33 cellular contexts compared by ENCODE assay signal in genomic region chr4:25043548-25043947, GRCh38. TPM values are rescaled to one million over a fixed set of nuclear protein-coding genes. Genes with fewer than 3 reads are reported as not detected.
"Had no signal": no experiment of that assay in that cellular context is flagged by ENCODE, and none has a peak within 500 bp of the region (broad histone marks: within the 10 kb centered on the region; RNA-seq: fewer than 3 reads in every experiment).

No MANE protein-coding gene starts in this region.

- H3K27me3 ChIP-seq: adrenal gland, Peyer's patch had no signal

- ATAC-seq: activated CD4-positive, CD25-positive, alpha-beta regulatory T cell treated with anti-CD3 and anti-CD28 coated beads, Interleukin-2, amount 50 U/mL, for 24 hours; activated naive CD4-positive, alpha-beta T cell treated with anti-CD3 and anti-CD28 coated beads, Interleukin-2, amount 50 U/mL, for 72 hours; activated T-cell treated with anti-CD3 and anti-CD28 coated beads, Interleukin-2, amount 50 U/mL, for 4 hours; K562; PC-3; WTC11 had no signal

- H3K4me1 ChIP-seq: adrenal gland, Peyer's patch had no signal

- DNase-seq: activated CD4-positive, alpha-beta memory T cell treated with anti-CD3 and anti-CD28 coated beads for 36 hours; activated CD4-positive, alpha-beta T cell treated with anti-CD3 and anti-CD28 coated beads for 4 hours; activated CD4-positive, alpha-beta T cell treated with anti-CD3 and anti-CD28 coated beads, Interleukin-2, amount 50 U/mL, for 1 hour; activated CD8-positive, alpha-beta memory T cell treated with anti-CD3 and anti-CD28 coated beads, Interleukin-2, amount 50 U/mL, for 4 hours; activated gamma-delta T cell treated with Interleukin-2 at 50 U/mL for 16 hours; activated naive CD4-positive, alpha-beta T cell treated with anti-CD3 and anti-CD28 coated beads for 36 hours; activated T-cell treated with anti-CD3 and anti-CD28 coated beads for 4 hours; activated T-cell treated with anti-CD3 and anti-CD28 coated beads, Interleukin-2, amount 50 U/mL, for 4 hours; adrenal gland; central memory CD4-positive, alpha-beta T cell; IMR-90; NCI-H1092 treated with DMSO at 0.1 percent for 48 hours; NCI-H1417; NCI-H187 treated with DMSO at 0.1 percent for 48 hours; NCI-H2081; NCI-H2171 treated with DMSO at 0.1 percent for 48 hours; NCI-H2227 treated with DMSO at 0.1 percent for 48 hours; NCI-H446; NCI-H524; NCI-H69; NCI-H82; NK-92 treated with Interleukin-12 subunit alpha and Interleukin-12 subunit beta, amount 100 ng/mL, for 24 hours; PC-3; Peyer's patch; RPMI8226 had no signal

- H3K27ac ChIP-seq: adrenal gland, Peyer's patch had no signal

- H3K36me3 ChIP-seq: adrenal gland, Peyer's patch had no signal

- H3K9me3 ChIP-seq: adrenal gland, Peyer's patch had no signal

- H3K4me3 ChIP-seq: adrenal gland, K562, Peyer's patch had no signal

RNA-seq across cellular contexts. Expression of gene LGI2, which starts 12.8 kb away (rescaled TPM):
- total RNA-seq: activated CD4-positive, alpha-beta memory T cell treated with anti-CD3 and anti-CD28 coated beads for 36 hours; activated naive CD4-positive, alpha-beta T cell treated with anti-CD3 and anti-CD28 coated beads for 36 hours; activated naive CD4-positive, alpha-beta T cell treated with anti-CD3 and anti-CD28 coated beads, Interleukin-2, amount 50 U/mL, for 72 hours; activated T-cell treated with anti-CD3 and anti-CD28 coated beads, Interleukin-2, amount 50 U/mL, for 4 hours; activated T-helper 1 cell treated with anti-CD3 and anti-CD28 coated beads, Interleukin-12 subunit alpha, Interleukin-12 subunit beta, Interleukin-2, Interleukin-4 antibody, amounts not matched to agents 30 ng/mL and 10 ng/mL and 1 ng/mL, durations not matched to agents 14 hours and 24 hours and 36 hours; bronchial epithelial cell; IMR-90; T-helper 1 cell treated with Interleukin-12 subunit alpha and Interleukin-12 subunit beta and Interleukin-4 antibody, amounts not matched to agents 30 ng/mL and 1 ng/mL, for 36 hours; T-helper 2 cell treated with Interferon-gamma antibody and Interleukin-4, amounts not matched to agents 100 ng/mL and 5 ng/mL, for 36 hours had no signal
